In the genomic region with DNA sequence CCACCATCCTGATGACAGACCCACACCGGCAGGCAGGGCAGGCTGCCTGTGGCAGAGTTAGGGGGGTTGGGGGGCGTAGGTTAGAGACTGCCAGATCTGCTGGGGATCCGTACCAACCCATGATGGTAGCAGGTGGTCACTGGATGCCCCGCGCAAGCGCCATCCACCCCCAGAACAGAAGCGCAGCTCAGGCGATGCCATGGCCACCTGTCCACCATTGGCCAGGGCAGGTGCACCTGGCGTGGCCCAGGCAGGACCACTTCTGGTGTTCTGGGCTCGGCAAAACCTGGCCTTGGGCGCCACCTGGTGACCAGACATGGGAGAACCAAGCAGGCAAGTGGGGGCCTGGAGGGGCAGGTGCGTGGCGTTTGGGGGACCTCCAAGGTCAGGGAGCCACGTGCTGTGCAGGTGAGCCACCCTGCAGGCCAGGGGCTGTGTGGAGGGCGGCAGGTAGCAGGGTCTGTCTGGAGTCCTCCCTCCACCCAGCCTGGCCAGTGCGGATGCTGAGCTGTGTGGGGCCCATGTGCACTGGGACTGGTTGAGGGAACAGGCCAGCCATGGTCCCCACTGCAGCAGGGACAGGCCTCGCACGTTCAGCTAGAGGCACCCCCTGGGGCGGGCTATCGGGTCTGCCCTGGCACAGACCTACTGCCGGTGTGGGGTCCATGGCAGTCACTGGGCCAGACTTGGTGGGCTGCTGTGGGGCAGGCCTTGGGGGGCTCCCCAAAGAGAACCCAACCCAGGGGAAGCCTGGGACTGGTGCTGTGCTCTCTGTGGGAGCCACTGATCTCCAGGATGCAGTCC, we compare ENCODE assay signal across 8 cellular contexts. TPM values are rescaled to one million over a fixed set of nuclear protein-coding genes. Genes with fewer than 3 reads are reported as not detected.
DNase-seq lines count a peak whose midpoint lies in the region; ATAC-seq and TF ChIP-seq lines count a peak whose summit lies in the region.

No MANE protein-coding gene starts in this region.

- H3K4me2 ChIP-seq in OCI-LY7 (ENCODE audit: low read length), result no peak overlapping the region

- H3K4me3 ChIP-seq in CD8-positive, alpha-beta memory T cell (ENCODE audit: low read length), result no peak overlapping the region
- no peak overlapping the region for H3K4me3 ChIP-seq in HL-60 (replicated peaks; ENCODE audit: insufficient read depth, low read length)
- H3K4me3 ChIP-seq in OCI-LY7 (ENCODE audit: low read depth, low read length, poor library complexity, severe bottlenecking), result no peak overlapping the region
- no peak overlapping the region for H3K4me3 ChIP-seq in fibroblast of mammary gland (ENCODE audit: control insufficient read depth, low read depth, low read length)
- H3K4me3 ChIP-seq in testis, result no peak overlapping the region

- H3K36me3 ChIP-seq in CD8-positive, alpha-beta memory T cell (ENCODE audit: insufficient read depth, low read length), result no peaks in the 10 kb centered on the region
- H3K36me3 ChIP-seq in OCI-LY7 (ENCODE audit: insufficient read depth, low read length) (no peaks in the 10 kb centered on the region), testis (ENCODE audit: low read depth, missing control alignments) (no peaks in the 10 kb centered on the region)

- no peaks in the 10 kb centered on the region for H3K9me3 Mint-ChIP-seq in CD8-positive, alpha-beta memory T cell
- H3K9me3 Mint-ChIP-seq in activated T-cell treated with anti-CD3 and anti-CD28 coated beads, Interleukin-2, amount 50 U/mL, for 72 hours, result no peaks in the 10 kb centered on the region

- POLR2A ChIA-PET in CD8-positive, alpha-beta memory T cell (lab: Charles Lee), result no interaction called here
- POLR2A ChIA-PET in OCI-LY7 (lab: Charles Lee), result no interaction called here

- H3K4me1 Mint-ChIP-seq in CD8-positive, alpha-beta memory T cell, result peaks cover 0 to 10% (median 4%) of the 10 kb centered on the region in 3 donors
- no peaks in the 10 kb centered on the region for H3K4me1 Mint-ChIP-seq in activated T-cell treated with anti-CD3 and anti-CD28 coated beads, Interleukin-2, amount 50 U/mL, for 72 hours (ENCODE audit: low read depth)

- peaks cover 0 to 6% (median 0%) of the 10 kb centered on the region in 3 donors for H3K36me3 Mint-ChIP-seq in CD8-positive, alpha-beta memory T cell
- no peaks in the 10 kb centered on the region for H3K36me3 Mint-ChIP-seq in activated T-cell treated with anti-CD3 and anti-CD28 coated beads, Interleukin-2, amount 50 U/mL, for 72 hours (ENCODE audit: insufficient read depth in 2 of 2)

- intact Hi-C loops in OCI-LY7 (cut with micrococcal nuclease; ENCODE audit: unreplicated experiment) (loop anchor here (1.0 kb wide), 1 partner anchor 29 kb away; no protein-coding TSS in a partner anchor), testis (cut with DNase I; ENCODE audit: low total_unique reads) (no loop called here)

- DNase-seq in CD8-positive, alpha-beta memory T cell, result peak; percentile 65 to 82 (median 73)
- peak in 1 of 2 experiments; percentile 60 for DNase-seq in HL-60 (ENCODE audit: low read depth in 1 of 2, low spot score in 1 of 2)
- DNase-seq in OCI-LY7 (ENCODE audit: low spot score), result peak; percentile 71
- peak; percentile 77 to 81 for DNase-seq in activated T-cell treated with anti-CD3 and anti-CD28 coated beads, Interleukin-2, amount 50 U/mL, for 72 hours
- peak; percentile 49 for DNase-seq in fibroblast of mammary gland (ENCODE audit: low read depth)
- no peak for DNase-seq in omental fat pad (ENCODE audit: low spot score)
- peak; percentile 83 for DNase-seq in testis

- H3K27me3 ChIP-seq in CD8-positive, alpha-beta memory T cell (ENCODE audit: insufficient read depth, low read length, poor library complexity, severe bottlenecking), result no peaks in the 10 kb centered on the region
- H3K27me3 ChIP-seq in HL-60 (ENCODE audit: insufficient read depth, poor library complexity, severe bottlenecking) (no peaks in the 10 kb centered on the region), testis (no peaks in the 10 kb centered on the region)

- H2AFZ ChIP-seq in OCI-LY7 (ENCODE audit: low read length), result no peak overlapping the region

- no peaks in the 10 kb centered on the region for H3K4me1 ChIP-seq in CD8-positive, alpha-beta memory T cell (ENCODE audit: insufficient read depth, low read length)
- H3K4me1 ChIP-seq in OCI-LY7 (ENCODE audit: insufficient read depth, low read length, poor library complexity, severe bottlenecking), result no peaks in the 10 kb centered on the region
- H3K4me1 ChIP-seq in testis, result peaks cover 61% of the 10 kb centered on the region

- no peaks in the 10 kb centered on the region for H3K27me3 Mint-ChIP-seq in CD8-positive, alpha-beta memory T cell
- H3K27me3 Mint-ChIP-seq in activated T-cell treated with anti-CD3 and anti-CD28 coated beads, Interleukin-2, amount 50 U/mL, for 72 hours (ENCODE audit: low read depth), result no peaks in the 10 kb centered on the region

- no peak overlapping the region for H3K27ac Mint-ChIP-seq in CD8-positive, alpha-beta memory T cell
- H3K27ac Mint-ChIP-seq in activated T-cell treated with anti-CD3 and anti-CD28 coated beads, Interleukin-2, amount 50 U/mL, for 72 hours, result no peak overlapping the region

- WGBS in testis, 2 donors, result 45 to 65% methylated on average over 2 to 20 of the region's 21 CpGs

- no peak overlapping the region for H3K27ac ChIP-seq in CD8-positive, alpha-beta memory T cell (ENCODE audit: low read depth, low read length)
- no peak overlapping the region for H3K27ac ChIP-seq in HL-60 (replicated peaks)
- H3K27ac ChIP-seq in OCI-LY7 (ENCODE audit: low read depth, low read length, poor library complexity, severe bottlenecking), result no peak overlapping the region
- H3K27ac ChIP-seq in testis, result no peak overlapping the region

- no TSS peak for BruUV-seq in OCI-LY7 (replicated peaks; lab: Mats Ljungman, UMichigan)

- ATAC-seq in activated T-cell treated with anti-CD3 and anti-CD28 coated beads, Interleukin-2, amount 50 U/mL, for 72 hours (replicated peaks in 1 of 2), result peak; percentile 74 to 79
- ATAC-seq in omental fat pad (ENCODE audit: low FRiP score) (peak; percentile 10), GM18498 (IDR thresholded peaks at IDR 0.05; ENCODE audit: unreplicated experiment) (no peak)

- H4K20me1 ChIP-seq in OCI-LY7 (ENCODE audit: insufficient read depth, low read length), result no peaks in the 10 kb centered on the region

- TF ChIP-seq CTCF in HL-60 (IDR thresholded peaks at IDR 0.05; ENCODE audit: insufficient read depth, low read length) (peak; percentile 61), OCI-LY7 (conservative IDR thresholded peaks at IDR 0.05; ENCODE audit: low read length) (peak; percentile 92), fibroblast of mammary gland (conservative IDR thresholded peaks at IDR 0.05; ENCODE audit: control insufficient read depth, insufficient read depth, low read depth, low read length) (peak; percentile 72), omental fat pad (IDR thresholded peaks at IDR 0.05) (peak in 1 of 3 donors; percentile 88), testis (IDR thresholded peaks at IDR 0.05) (peak; percentile 88 to 95 (median 91))

- no peaks in the 10 kb centered on the region for H3K79me2 ChIP-seq in OCI-LY7 (ENCODE audit: insufficient read depth, low read depth, low read length)

- TF ChIP-seq POLR2A in testis (IDR thresholded peaks at IDR 0.05), result no peak

- H3K9me2 ChIP-seq in OCI-LY7 (ENCODE audit: insufficient read depth, low read length), result no peaks in the 10 kb centered on the region

- H3K9me3 ChIP-seq in CD8-positive, alpha-beta memory T cell (ENCODE audit: low read length), result no peaks in the 10 kb centered on the region
- H3K9me3 ChIP-seq in OCI-LY7 (ENCODE audit: low read length) (no peaks in the 10 kb centered on the region), testis (no peaks in the 10 kb centered on the region)

- CTCF ChIA-PET in CD8-positive, alpha-beta memory T cell (lab: Charles Lee), result interaction anchor here (0.6 to 9.0 kb wide), 8 partner anchors 10 to 61 kb away, joined by 3 to 61 read pairs (median 3); no protein-coding TSS in a partner anchor
- CTCF ChIA-PET in OCI-LY7 (lab: Charles Lee; ENCODE audit: unreplicated experiment), result interaction anchor here (0.5 kb wide), 1 partner anchor 1986 kb away, joined by 3 read pairs; no protein-coding TSS in a partner anchor

- H3K4me3 Mint-ChIP-seq in CD8-positive, alpha-beta memory T cell, result no peak overlapping the region
- H3K4me3 Mint-ChIP-seq in activated T-cell treated with anti-CD3 and anti-CD28 coated beads, Interleukin-2, amount 50 U/mL, for 72 hours, result no peak overlapping the region

RNA-seq across cellular contexts. Expression of a gene that starts 15.6 kb away (rescaled TPM):
- 10 to 100 TPM; 35.9 to 38.1 TPM for total RNA-seq in CD8-positive, alpha-beta memory T cell
- 40.7 TPM for polyA plus RNA-seq in CD8-positive, alpha-beta memory T cell
- 26.1 and 29.2 TPM in 2 replicates for total RNA-seq in OCI-LY7 (2014; rRNA removed; shearing (Covaris generic))
- 36.3 and 38.7 TPM in 2 replicates for total RNA-seq in OCI-LY7 (2022)
- total RNA-seq in activated T-cell treated with anti-CD3 and anti-CD28 coated beads, Interleukin-2, amount 50 U/mL, for 72 hours, result 10 to 100 TPM; 29.3 TPM
- total RNA-seq in omental fat pad, result 10 to 100 TPM; 29.2 to 51.2 (median 42.9) TPM
- 100 to 1,000 TPM in 1 of 2 donors, 10 to 100 TPM in 1; 63.4 to 124 TPM for total RNA-seq in testis
- polyA plus RNA-seq in testis (ENCODE audit: insufficient read depth, low read depth, low replicate concordance), result 202 TPM

RNA-seq across cellular contexts. Expression of a gene that starts 15.9 kb away (rescaled TPM):
- 10 to 100 TPM; 42.9 to 43.5 TPM for total RNA-seq in CD8-positive, alpha-beta memory T cell
- polyA plus RNA-seq in CD8-positive, alpha-beta memory T cell, result 64.4 TPM
- total RNA-seq in OCI-LY7 (2014; rRNA removed; shearing (Covaris generic)), result 18.2 and 18.7 TPM in 2 replicates
- total RNA-seq in OCI-LY7 (2022), result 33.0 and 38.9 TPM in 2 replicates
- total RNA-seq in activated T-cell treated with anti-CD3 and anti-CD28 coated beads, Interleukin-2, amount 50 U/mL, for 72 hours, result 10 to 100 TPM; 40.0 to 47.8 TPM
- total RNA-seq in omental fat pad, result 10 to 100 TPM; 15.3 to 61.5 (median 27.5) TPM
- total RNA-seq in testis, result 10 to 100 TPM; 28.9 to 68.7 TPM
- polyA plus RNA-seq in testis (ENCODE audit: insufficient read depth, low read depth, low replicate concordance), result 152 TPM

RNA-seq across cellular contexts. Expression of a gene that starts 17.9 kb away (rescaled TPM):
- total RNA-seq in CD8-positive, alpha-beta memory T cell, result 10 to 100 TPM; 28.4 to 29.5 TPM
- polyA plus RNA-seq in CD8-positive, alpha-beta memory T cell, result 8.2 TPM
- 16.7 and 17.1 TPM in 2 replicates for total RNA-seq in OCI-LY7 (2014; rRNA removed; shearing (Covaris generic))
- total RNA-seq in OCI-LY7 (2022) (11.2 and 13.1 TPM in 2 replicates), omental fat pad (10 to 100 TPM; 12.4 to 36.0 (median 15.1) TPM), testis (10 to 100 TPM; 19.1 to 29.8 TPM)
- 1 to 10 TPM; 6.3 to 8.4 TPM for total RNA-seq in activated T-cell treated with anti-CD3 and anti-CD28 coated beads, Interleukin-2, amount 50 U/mL, for 72 hours
- polyA plus RNA-seq in testis (ENCODE audit: insufficient read depth, low read depth, low replicate concordance), result 12.1 TPM

RNA-seq across cellular contexts. Expression of a gene that starts 24.2 kb away (rescaled TPM):
- 1 to 10 TPM; 1.5 to 2.7 TPM for total RNA-seq in CD8-positive, alpha-beta memory T cell
- 1.1 TPM for polyA plus RNA-seq in CD8-positive, alpha-beta memory T cell
- total RNA-seq in OCI-LY7 (2014; rRNA removed; shearing (Covaris generic)), result 0.57 and 0.82 TPM in 2 replicates
- total RNA-seq in OCI-LY7 (2022) (3.0 and 3.2 TPM in 2 replicates), omental fat pad (100 to 1,000 TPM; 173 to 275 (median 217) TPM), testis (1,000 to 10,000 TPM; 1,148 to 1,322 TPM)
- 1 to 10 TPM; 7.0 to 9.5 TPM for total RNA-seq in activated T-cell treated with anti-CD3 and anti-CD28 coated beads, Interleukin-2, amount 50 U/mL, for 72 hours
- polyA plus RNA-seq in testis (ENCODE audit: insufficient read depth, low read depth, low replicate concordance), result 504 TPM
